Comparison of ENCODE assay signal across 35 cellular contexts in genomic region chr12:91859347-91859746, GRCh38.
"Had no signal": no experiment of that assay in that cellular context is flagged by ENCODE, and none has a peak within 500 bp of the region (broad histone marks: within the 10 kb centered on the region; RNA-seq: fewer than 3 reads in every experiment).

No MANE protein-coding gene starts in this region.

- H3K27ac ChIP-seq: KMS-11 had no signal

- DNase-seq: Karpas-422, Kasumi-1, KG1, MG63, MM.1S, MV-4-11, NCI-H1048, NCI-H1092, NCI-H1092 treated with DMSO at 0.1 percent for 48 hours, NCI-H1105, NCI-H1105 treated with DMSO at 0.1 percent for 48 hours, NCI-H1417, NCI-H1417 treated with DMSO at 0.1 percent for 48 hours, NCI-H1436, NCI-H1436 treated with DMSO at 0.1 percent for 48 hours, NCI-H146, NCI-H1694, NCI-H1694 treated with DMSO at 0.1 percent for 48 hours, NCI-H187, NCI-H187 treated with DMSO at 0.1 percent for 48 hours, NCI-H1930, NCI-H2029, NCI-H2029 treated with DMSO at 0.1 percent for 48 hours, NCI-H2081, NCI-H2081 treated with DMSO at 0.1 percent for 48 hours, NCI-H2107, NCI-H2171, NCI-H2171 treated with DMSO at 0.1 percent for 48 hours, NCI-H2227 treated with DMSO at 0.1 percent for 48 hours, NCI-H226, NCI-H345, NCI-H446, NCI-H446 treated with DMSO at 0.1 percent for 48 hours, NCI-H510A had no signal
